8 cellular contexts compared by ENCODE assay signal in the genomic region with DNA sequence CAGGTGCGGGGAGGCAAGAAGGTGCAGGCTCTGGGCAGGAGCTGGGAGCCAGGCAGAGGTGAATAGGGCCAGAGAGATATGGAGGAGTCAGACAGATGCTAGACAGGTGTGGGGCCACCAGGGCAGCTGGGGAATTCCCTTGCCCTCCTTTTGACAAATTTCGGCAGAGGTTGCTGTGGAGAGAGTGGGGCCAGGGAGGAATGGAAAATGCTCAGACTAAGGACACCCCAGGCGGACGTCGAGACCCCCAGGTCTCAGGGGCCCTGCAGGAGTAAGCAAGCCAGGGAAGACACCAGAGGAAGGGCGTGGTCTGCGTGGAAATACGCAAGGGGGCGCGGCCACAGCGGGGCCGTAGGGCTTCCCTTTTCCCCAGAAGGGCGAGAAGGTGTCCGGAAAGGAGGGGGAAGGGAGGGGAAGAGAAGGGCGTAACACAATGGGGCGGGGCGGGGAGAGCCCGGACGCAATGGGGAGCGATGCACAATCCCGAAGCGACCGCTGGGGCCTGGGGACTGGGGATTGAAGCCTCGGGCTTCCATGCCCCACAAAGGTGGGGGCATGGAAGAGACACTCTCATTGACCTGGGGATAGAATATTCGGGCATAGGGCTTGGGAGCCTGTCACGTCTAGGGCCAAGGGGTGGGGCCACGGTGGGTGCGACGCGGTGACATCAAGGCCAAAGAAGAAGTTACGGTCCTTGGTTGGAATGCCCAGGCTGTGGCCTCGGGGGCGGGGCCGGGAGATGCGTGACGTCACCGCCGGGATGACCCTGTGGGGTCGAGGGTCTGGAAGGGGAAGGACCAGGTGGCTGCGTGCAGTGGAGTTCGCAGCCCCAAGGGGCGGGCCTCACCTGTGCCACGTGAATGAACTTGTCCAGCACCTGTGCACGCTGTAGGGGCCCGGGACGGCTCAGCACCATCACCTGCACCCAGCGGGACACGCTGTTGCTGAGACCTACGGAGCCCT. TPM values are rescaled to one million over a fixed set of nuclear protein-coding genes. Genes with fewer than 3 reads are reported as not detected.
DNase-seq lines count a peak whose midpoint lies in the region; ATAC-seq and TF ChIP-seq lines count a peak whose summit lies in the region.

No MANE protein-coding gene starts in this region.

- H3K9me3 Mint-ChIP-seq in activated CD8-positive, alpha-beta T cell treated with anti-CD3 and anti-CD28 coated beads, Interleukin-2, amount 10 ng/mL, durations not matched to agents 7 days and 5 days (ENCODE audit: insufficient read depth) = no peaks in the 10 kb centered on the region

- no peak overlapping the region for H3K4me2 ChIP-seq in osteoblast (ENCODE audit: insufficient read depth, low read length)

- no peaks in the 10 kb centered on the region for H3K79me2 ChIP-seq in osteoblast (ENCODE audit: insufficient read depth, low read length)

- H3K4me3 Mint-ChIP-seq in activated CD8-positive, alpha-beta T cell treated with anti-CD3 and anti-CD28 coated beads, Interleukin-2, amount 10 ng/mL, durations not matched to agents 7 days and 5 days = peak overlapping the region; percentile 74

- peaks cover 4% of the 10 kb centered on the region for H3K27me3 Mint-ChIP-seq in activated CD8-positive, alpha-beta T cell treated with anti-CD3 and anti-CD28 coated beads, Interleukin-2, amount 10 ng/mL, durations not matched to agents 7 days and 5 days (ENCODE audit: low read depth)

- H3K36me3 ChIP-seq in osteoblast (ENCODE audit: insufficient read depth, low read length) = no peaks in the 10 kb centered on the region

- peak; percentile 85 for ATAC-seq in activated CD8-positive, alpha-beta T cell treated with anti-CD3 and anti-CD28 coated beads, Interleukin-2, amount 10 ng/mL, durations not matched to agents 7 days and 5 days
- ATAC-seq in GM21528 (IDR thresholded peaks at IDR 0.05; ENCODE audit: low FRiP score, unreplicated experiment) = no peak

- peak overlapping the region; percentile 78 for H3K27ac Mint-ChIP-seq in activated CD8-positive, alpha-beta T cell treated with anti-CD3 and anti-CD28 coated beads, Interleukin-2, amount 10 ng/mL, durations not matched to agents 7 days and 5 days

- H3K4me1 Mint-ChIP-seq in activated CD8-positive, alpha-beta T cell treated with anti-CD3 and anti-CD28 coated beads, Interleukin-2, amount 10 ng/mL, durations not matched to agents 7 days and 5 days (ENCODE audit: low read depth) = peaks cover 22% of the 10 kb centered on the region

- DNase-seq in GM03348 (ENCODE audit: low spot score) = peak; percentile 45
- peak; percentile 96 for DNase-seq in NCI-H2227 (lab: John Stamatoyannopoulos, UW; ENCODE audit: unreplicated experiment)
- peak; percentile 79 for DNase-seq in activated CD8-positive, alpha-beta T cell treated with anti-CD3 and anti-CD28 coated beads, Interleukin-2, amount 10 ng/mL, durations not matched to agents 7 days and 5 days
- peak in 1 of 2 donors; percentile 57 for DNase-seq in foreskin fibroblast
- peak; percentile 58 for DNase-seq in osteoblast (ENCODE audit: insufficient read length, low spot score, missing footprints)
- DNase-seq in NK-92 treated with Interleukin-12 subunit alpha and Interleukin-12 subunit beta, amount 100 ng/mL, for 24 hours (lab: John Stamatoyannopoulos, UW) = no peak
- no peak for DNase-seq in NCI-H128 (lab: John Stamatoyannopoulos, UW; ENCODE audit: unreplicated experiment)

- H3K4me3 ChIP-seq in foreskin fibroblast (ENCODE audit: low read depth in 1 of 2, low read length in 2 of 2) (peak overlapping the region; percentile 18 to 22), osteoblast (ENCODE audit: insufficient read depth, low read length) (no peak overlapping the region)

- no peaks in the 10 kb centered on the region for H3K4me1 ChIP-seq in osteoblast (ENCODE audit: insufficient read depth, low read length)

- H3K27me3 ChIP-seq in osteoblast (ENCODE audit: insufficient read depth, low read length) = peaks cover 19% of the 10 kb centered on the region

- H3K9me3 ChIP-seq in osteoblast (ENCODE audit: low read depth, low read length) = no peaks in the 10 kb centered on the region

- CTCF ChIA-PET in activated CD8-positive, alpha-beta T cell treated with anti-CD3 and anti-CD28 coated beads, Interleukin-2, amount 10 ng/mL, durations not matched to agents 7 days and 5 days (lab: Charles Lee) = interaction anchor here (4.5 kb wide), 1 partner anchor 15 kb away, joined by 25 read pairs; the partner anchor contains the start of gene FAM98C

- no peak overlapping the region for H2AFZ ChIP-seq in osteoblast (ENCODE audit: low read length)

- H3K27ac ChIP-seq in osteoblast (ENCODE audit: low read depth, low read length) = no peak overlapping the region

- POLR2A ChIA-PET in activated CD8-positive, alpha-beta T cell treated with anti-CD3 and anti-CD28 coated beads, Interleukin-2, amount 10 ng/mL, durations not matched to agents 7 days and 5 days (lab: Charles Lee) = no interaction called here

- TF ChIP-seq CTCF in foreskin fibroblast (IDR thresholded peaks at IDR 0.05; ENCODE audit: low read depth, low read length) = no peak
- TF ChIP-seq CTCF in osteoblast (IDR thresholded peaks at IDR 0.05; ENCODE audit: extremely low read depth, low read depth, low read length) = no peak

- H3K36me3 Mint-ChIP-seq in activated CD8-positive, alpha-beta T cell treated with anti-CD3 and anti-CD28 coated beads, Interleukin-2, amount 10 ng/mL, durations not matched to agents 7 days and 5 days (ENCODE audit: low read depth) = no peaks in the 10 kb centered on the region

- no peaks in the 10 kb centered on the region for H4K20me1 ChIP-seq in osteoblast (ENCODE audit: insufficient read depth, low read length)

RNA-seq across cellular contexts. Expression of gene RASGRP4, which starts 8.2 kb away (rescaled TPM):
- under 1 TPM; 0.42 to 0.50 TPM for total RNA-seq in activated CD8-positive, alpha-beta T cell treated with anti-CD3 and anti-CD28 coated beads, Interleukin-2, amount 10 ng/mL, durations not matched to agents 7 days and 5 days
- total RNA-seq in osteoblast = not detected in 2 replicates

RNA-seq across cellular contexts. Expression of gene FAM98C, which starts 14.9 kb away (rescaled TPM):
- 10 to 100 TPM; 21.0 to 25.9 TPM for total RNA-seq in activated CD8-positive, alpha-beta T cell treated with anti-CD3 and anti-CD28 coated beads, Interleukin-2, amount 10 ng/mL, durations not matched to agents 7 days and 5 days
- 12.1 and 14.1 TPM in 2 replicates for total RNA-seq in osteoblast

RNA-seq across cellular contexts. Expression of gene RYR1, which starts 15.7 kb away (rescaled TPM):
- total RNA-seq in activated CD8-positive, alpha-beta T cell treated with anti-CD3 and anti-CD28 coated beads, Interleukin-2, amount 10 ng/mL, durations not matched to agents 7 days and 5 days = under 1 TPM; 0.42 to 0.83 TPM
- total RNA-seq in osteoblast = under 0.01 TPM in 2 replicates

RNA-seq across cellular contexts. Expression of gene SPRED3, which starts 29.3 kb away (rescaled TPM):
- total RNA-seq in activated CD8-positive, alpha-beta T cell treated with anti-CD3 and anti-CD28 coated beads, Interleukin-2, amount 10 ng/mL, durations not matched to agents 7 days and 5 days = 1 to 10 TPM in 1 of 2 experiments, under 1 TPM in 1; 0.90 to 1.3 TPM
- total RNA-seq in osteoblast = 1.8 and 2.2 TPM in 2 replicates

RNA-seq across cellular contexts. Expression of gene GGN, which starts 30.0 kb away (rescaled TPM):
- not detected for total RNA-seq in activated CD8-positive, alpha-beta T cell treated with anti-CD3 and anti-CD28 coated beads, Interleukin-2, amount 10 ng/mL, durations not matched to agents 7 days and 5 days
- 0.29 and 0.36 TPM in 2 replicates for total RNA-seq in osteoblast

Comparison
In these comparisons a context has a peak if more than half of its experiments do, and no peak if none do; other contexts are left out.
1. DNase-seq: peak in GM03348 (single experiment), NCI-H2227 (single experiment), activated CD8-positive, alpha-beta T cell treated with anti-CD3 and anti-CD28 coated beads, Interleukin-2, amount 10 ng/mL, durations not matched to agents 7 days and 5 days (single experiment) and osteoblast (single experiment); none in NK-92 treated with Interleukin-12 subunit alpha and Interleukin-12 subunit beta, amount 100 ng/mL, for 24 hours (single experiment) and NCI-H128 (single experiment).